1 cellular context compared by ENCODE assay signal in the genomic region with DNA sequence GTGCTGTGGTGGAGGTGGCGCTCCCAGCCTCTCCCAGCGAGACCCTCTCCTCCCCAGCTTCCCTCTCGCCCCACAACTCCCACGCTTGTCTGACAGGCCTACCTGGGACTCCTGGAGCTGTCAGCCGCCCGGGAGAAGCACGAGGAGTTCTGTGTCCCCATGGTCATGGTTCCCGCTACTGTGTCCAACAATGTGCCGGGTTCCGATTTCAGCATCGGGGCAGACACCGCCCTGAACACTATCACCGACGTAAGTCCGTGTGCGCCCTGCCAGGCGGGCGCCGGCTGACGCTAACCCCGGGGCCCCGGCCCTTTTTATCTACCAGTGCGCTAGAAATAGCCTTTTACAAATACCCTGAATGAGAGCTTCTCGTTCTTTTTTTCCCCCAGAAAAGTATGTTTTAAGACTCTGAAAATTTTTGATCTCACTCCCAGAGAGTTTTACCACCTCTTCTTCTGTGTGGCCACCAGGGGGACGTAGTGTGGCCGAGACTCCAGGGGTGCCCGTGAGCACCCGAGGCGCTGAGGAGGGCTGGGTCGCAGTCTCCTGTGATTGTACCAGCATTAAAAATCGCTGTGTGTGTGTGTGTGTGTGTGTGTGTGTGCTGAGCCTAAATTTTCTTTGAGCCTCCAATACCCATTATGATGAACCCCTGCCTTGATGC.
TF ChIP-seq lines count a peak whose summit lies in the region.

No MANE protein-coding gene starts in this region.

TF ChIP-seq in GM23338, 12 proteins besides CTCF, POLR2A, EP300 and RAD21:
- TF ChIP-seq, protein P1, sequence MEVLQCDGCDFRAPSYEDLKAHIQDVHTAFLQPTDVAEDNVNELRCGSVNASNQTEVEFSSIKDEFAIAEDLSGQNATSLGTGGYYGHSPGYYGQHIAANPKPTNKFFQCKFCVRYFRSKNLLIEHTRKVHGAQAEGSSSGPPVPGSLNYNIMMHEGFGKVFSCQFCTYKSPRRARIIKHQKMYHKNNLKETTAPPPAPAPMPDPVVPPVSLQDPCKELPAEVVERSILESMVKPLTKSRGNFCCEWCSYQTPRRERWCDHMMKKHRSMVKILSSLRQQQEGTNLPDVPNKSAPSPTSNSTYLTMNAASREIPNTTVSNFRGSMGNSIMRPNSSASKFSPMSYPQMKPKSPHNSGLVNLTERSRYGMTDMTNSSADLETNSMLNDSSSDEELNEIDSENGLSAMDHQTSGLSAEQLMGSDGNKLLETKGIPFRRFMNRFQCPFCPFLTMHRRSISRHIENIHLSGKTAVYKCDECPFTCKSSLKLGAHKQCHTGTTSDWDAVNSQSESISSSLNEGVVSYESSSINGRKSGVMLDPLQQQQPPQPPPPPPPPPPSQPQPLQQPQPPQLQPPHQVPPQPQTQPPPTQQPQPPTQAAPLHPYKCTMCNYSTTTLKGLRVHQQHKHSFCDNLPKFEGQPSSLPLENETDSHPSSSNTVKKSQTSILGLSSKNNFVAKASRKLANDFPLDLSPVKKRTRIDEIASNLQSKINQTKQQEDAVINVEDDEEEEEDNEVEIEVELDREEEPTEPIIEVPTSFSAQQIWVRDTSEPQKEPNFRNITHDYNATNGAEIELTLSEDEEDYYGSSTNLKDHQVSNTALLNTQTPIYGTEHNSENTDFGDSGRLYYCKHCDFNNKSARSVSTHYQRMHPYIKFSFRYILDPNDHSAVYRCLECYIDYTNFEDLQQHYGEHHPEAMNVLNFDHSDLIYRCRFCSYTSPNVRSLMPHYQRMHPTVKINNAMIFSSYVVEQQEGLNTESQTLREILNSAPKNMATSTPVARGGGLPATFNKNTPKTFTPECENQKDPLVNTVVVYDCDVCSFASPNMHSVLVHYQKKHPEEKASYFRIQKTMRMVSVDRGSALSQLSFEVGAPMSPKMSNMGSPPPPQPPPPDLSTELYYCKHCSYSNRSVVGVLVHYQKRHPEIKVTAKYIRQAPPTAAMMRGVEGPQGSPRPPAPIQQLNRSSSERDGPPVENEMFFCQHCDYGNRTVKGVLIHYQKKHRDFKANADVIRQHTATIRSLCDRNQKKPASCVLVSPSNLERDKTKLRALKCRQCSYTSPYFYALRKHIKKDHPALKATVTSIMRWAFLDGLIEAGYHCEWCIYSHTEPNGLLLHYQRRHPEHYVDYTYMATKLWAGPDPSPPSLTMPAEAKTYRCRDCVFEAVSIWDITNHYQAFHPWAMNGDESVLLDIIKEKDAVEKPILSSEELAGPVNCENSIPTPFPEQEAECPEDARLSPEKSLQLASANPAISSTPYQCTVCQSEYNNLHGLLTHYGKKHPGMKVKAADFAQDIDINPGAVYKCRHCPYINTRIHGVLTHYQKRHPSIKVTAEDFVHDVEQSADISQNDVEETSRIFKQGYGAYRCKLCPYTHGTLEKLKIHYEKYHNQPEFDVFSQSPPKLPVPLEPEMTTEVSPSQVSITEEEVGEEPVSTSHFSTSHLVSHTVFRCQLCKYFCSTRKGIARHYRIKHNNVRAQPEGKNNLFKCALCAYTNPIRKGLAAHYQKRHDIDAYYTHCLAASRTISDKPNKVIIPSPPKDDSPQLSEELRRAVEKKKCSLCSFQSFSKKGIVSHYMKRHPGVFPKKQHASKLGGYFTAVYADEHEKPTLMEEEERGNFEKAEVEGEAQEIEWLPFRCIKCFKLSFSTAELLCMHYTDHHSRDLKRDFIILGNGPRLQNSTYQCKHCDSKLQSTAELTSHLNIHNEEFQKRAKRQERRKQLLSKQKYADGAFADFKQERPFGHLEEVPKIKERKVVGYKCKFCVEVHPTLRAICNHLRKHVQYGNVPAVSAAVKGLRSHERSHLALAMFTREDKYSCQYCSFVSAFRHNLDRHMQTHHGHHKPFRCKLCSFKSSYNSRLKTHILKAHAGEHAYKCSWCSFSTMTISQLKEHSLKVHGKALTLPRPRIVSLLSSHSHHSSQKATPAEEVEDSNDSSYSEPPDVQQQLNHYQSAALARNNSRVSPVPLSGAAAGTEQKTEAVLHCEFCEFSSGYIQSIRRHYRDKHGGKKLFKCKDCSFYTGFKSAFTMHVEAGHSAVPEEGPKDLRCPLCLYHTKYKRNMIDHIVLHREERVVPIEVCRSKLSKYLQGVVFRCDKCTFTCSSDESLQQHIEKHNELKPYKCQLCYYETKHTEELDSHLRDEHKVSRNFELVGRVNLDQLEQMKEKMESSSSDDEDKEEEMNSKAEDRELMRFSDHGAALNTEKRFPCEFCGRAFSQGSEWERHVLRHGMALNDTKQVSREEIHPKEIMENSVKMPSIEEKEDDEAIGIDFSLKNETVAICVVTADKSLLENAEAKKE (CRISPR knock-in tag; IDR thresholded peaks at IDR 0.05): no peak
- TF ChIP-seq NANOG (IDR thresholded peaks at IDR 0.05; ENCODE audit: borderline replicate concordance): no peak
- TF ChIP-seq CREB1 (CRISPR knock-in tag; IDR thresholded peaks at IDR 0.05; ENCODE audit: low read depth): no peak
- no peak for TF ChIP-seq ZNF114 (CRISPR knock-in tag; IDR thresholded peaks at IDR 0.05)
- TF ChIP-seq ZNF331 (CRISPR knock-in tag; IDR thresholded peaks at IDR 0.05; ENCODE audit: low read depth): no peak
- TF ChIP-seq, protein P2, sequence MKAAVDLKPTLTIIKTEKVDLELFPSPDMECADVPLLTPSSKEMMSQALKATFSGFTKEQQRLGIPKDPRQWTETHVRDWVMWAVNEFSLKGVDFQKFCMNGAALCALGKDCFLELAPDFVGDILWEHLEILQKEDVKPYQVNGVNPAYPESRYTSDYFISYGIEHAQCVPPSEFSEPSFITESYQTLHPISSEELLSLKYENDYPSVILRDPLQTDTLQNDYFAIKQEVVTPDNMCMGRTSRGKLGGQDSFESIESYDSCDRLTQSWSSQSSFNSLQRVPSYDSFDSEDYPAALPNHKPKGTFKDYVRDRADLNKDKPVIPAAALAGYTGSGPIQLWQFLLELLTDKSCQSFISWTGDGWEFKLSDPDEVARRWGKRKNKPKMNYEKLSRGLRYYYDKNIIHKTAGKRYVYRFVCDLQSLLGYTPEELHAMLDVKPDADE (IDR thresholded peaks at IDR 0.05): no peak
- no peak for TF ChIP-seq STAT1 (IDR thresholded peaks at IDR 0.05; ENCODE audit: unreplicated experiment)
- TF ChIP-seq, protein P3, sequence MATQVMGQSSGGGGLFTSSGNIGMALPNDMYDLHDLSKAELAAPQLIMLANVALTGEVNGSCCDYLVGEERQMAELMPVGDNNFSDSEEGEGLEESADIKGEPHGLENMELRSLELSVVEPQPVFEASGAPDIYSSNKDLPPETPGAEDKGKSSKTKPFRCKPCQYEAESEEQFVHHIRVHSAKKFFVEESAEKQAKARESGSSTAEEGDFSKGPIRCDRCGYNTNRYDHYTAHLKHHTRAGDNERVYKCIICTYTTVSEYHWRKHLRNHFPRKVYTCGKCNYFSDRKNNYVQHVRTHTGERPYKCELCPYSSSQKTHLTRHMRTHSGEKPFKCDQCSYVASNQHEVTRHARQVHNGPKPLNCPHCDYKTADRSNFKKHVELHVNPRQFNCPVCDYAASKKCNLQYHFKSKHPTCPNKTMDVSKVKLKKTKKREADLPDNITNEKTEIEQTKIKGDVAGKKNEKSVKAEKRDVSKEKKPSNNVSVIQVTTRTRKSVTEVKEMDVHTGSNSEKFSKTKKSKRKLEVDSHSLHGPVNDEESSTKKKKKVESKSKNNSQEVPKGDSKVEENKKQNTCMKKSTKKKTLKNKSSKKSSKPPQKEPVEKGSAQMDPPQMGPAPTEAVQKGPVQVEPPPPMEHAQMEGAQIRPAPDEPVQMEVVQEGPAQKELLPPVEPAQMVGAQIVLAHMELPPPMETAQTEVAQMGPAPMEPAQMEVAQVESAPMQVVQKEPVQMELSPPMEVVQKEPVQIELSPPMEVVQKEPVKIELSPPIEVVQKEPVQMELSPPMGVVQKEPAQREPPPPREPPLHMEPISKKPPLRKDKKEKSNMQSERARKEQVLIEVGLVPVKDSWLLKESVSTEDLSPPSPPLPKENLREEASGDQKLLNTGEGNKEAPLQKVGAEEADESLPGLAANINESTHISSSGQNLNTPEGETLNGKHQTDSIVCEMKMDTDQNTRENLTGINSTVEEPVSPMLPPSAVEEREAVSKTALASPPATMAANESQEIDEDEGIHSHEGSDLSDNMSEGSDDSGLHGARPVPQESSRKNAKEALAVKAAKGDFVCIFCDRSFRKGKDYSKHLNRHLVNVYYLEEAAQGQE (IDR thresholded peaks at IDR 0.05; ENCODE audit: unreplicated experiment): no peak
- TF ChIP-seq EZH2phosphoT487 (IDR thresholded peaks at IDR 0.05; ENCODE audit: unreplicated experiment): no peak
- TF ChIP-seq JUNB (IDR thresholded peaks at IDR 0.05; ENCODE audit: unreplicated experiment): no peak
TF ChIP-seq in GM23338: peak in this region for 0.
